8 cellular contexts compared by ENCODE assay signal in the genomic region with DNA sequence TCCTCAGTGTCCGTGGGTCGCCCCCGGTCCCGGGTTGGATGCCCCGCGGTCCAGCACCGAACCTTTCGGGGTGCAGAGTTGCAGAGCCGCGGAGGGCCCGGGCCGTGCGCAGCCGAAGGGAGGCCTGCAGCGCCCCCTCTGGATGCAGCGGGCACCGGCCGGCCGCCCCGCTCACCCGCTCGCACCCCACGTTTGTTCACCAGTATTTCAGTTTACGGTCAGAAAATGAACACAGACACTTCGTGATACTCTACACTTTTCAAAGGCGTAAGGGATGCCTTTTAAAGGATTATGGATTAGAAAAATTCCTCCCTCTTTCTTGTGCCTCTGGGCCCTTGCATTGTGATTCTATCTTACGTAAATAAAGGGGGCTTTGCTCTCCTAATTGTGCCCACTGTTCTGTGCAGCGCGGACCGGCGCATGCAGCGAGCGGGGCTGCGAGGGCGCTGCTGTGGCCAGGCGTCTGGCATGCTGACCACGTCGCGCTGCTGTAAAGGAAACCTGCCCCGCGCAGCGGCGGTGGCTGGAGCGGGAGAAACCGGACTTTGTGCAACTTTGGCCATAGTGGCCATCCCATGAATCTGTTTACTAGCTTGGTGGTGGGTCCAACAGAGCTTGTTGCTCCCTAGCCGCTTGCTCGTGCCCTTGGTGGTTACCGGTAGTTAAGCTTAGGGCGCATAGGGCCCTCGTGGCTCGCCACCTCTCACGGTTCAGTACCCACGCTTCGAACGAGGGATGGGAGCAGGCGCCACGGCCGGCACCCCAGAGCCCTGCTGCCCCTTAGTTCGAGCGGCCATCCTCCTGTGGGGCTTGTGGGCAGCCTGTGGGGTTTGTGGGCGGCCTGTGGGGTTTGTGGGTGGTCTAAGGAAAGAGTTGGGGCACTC. TPM values are rescaled to one million over a fixed set of nuclear protein-coding genes. Genes with fewer than 3 reads are reported as not detected.
DNase-seq lines count a peak whose midpoint lies in the region; ATAC-seq and TF ChIP-seq lines count a peak whose summit lies in the region.

No MANE protein-coding gene starts in this region.

- H3K4me3 ChIP-seq in coronary artery, result peak overlapping the region; percentile 73
- peak overlapping the region in 2 of 3 donors; percentile 37 to 44 for H3K4me3 ChIP-seq in right lobe of liver
- H3K4me3 ChIP-seq in effector memory CD4-positive, alpha-beta T cell (ENCODE audit: insufficient read depth, low read depth, low read length, poor library complexity, severe bottlenecking), result no peak overlapping the region

- ATAC-seq in right lobe of liver, result peak; percentile 46 to 62 (median 53)
- ATAC-seq in stimulated activated naive CD8-positive, alpha-beta T cell treated with anti-CD3 and anti-CD28 coated beads, Interleukin-15, Interleukin-2, amounts not matched to agents 100 U/mL and 50 U/mL, for 24 hours, result peak; percentile 44

- TF ChIP-seq POLR2A in right lobe of liver (IDR thresholded peaks at IDR 0.05), result no peak

- no peak overlapping the region for H3K27ac ChIP-seq in RWPE1
- H3K27ac ChIP-seq in coronary artery, result no peak overlapping the region
- H3K27ac ChIP-seq in right lobe of liver, result no peak overlapping the region
- H3K27ac ChIP-seq in effector memory CD4-positive, alpha-beta T cell (ENCODE audit: insufficient read depth, low read length, poor library complexity, severe bottlenecking), result no peak overlapping the region

- TF ChIP-seq CTCF in RWPE1 (conservative IDR thresholded peaks at IDR 0.05; ENCODE audit: low read depth) (peak; percentile 65), coronary artery (IDR thresholded peaks at IDR 0.05) (peak; percentile 34), right lobe of liver (IDR thresholded peaks at IDR 0.05) (peak in 3 of 4 donors; percentile 28 to 45 (median 37))

- DNase-seq in GM03348 (ENCODE audit: low spot score), result peak; percentile 70
- DNase-seq in RWPE1 (ENCODE audit: low spot score), result no peak
- no peak for DNase-seq in coronary artery (ENCODE audit: low spot score)
- peak; percentile 53 to 59 (median 53) for DNase-seq in right lobe of liver
- peak; percentile 61 for DNase-seq in stimulated activated naive CD8-positive, alpha-beta T cell treated with anti-CD3 and anti-CD28 coated beads, Interleukin-15, Interleukin-2, amounts not matched to agents 100 U/mL and 50 U/mL, for 24 hours
- no peak for DNase-seq in activated effector memory CD4-positive, alpha-beta T cell treated with anti-CD3 and anti-CD28 coated beads, Interleukin-2, amount 50 U/mL, for 16 hours
- DNase-seq in kidney glomerular epithelial cell (lab: John Stamatoyannopoulos, UW), result no peak
- no peak for DNase-seq in effector memory CD4-positive, alpha-beta T cell

- H3K36me3 ChIP-seq in right lobe of liver, result no peaks in the 10 kb centered on the region
- no peaks in the 10 kb centered on the region for H3K36me3 ChIP-seq in effector memory CD4-positive, alpha-beta T cell (ENCODE audit: control insufficient read depth, insufficient read depth, low read length)

- no peaks in the 10 kb centered on the region for H3K9me3 ChIP-seq in right lobe of liver
- no peaks in the 10 kb centered on the region for H3K9me3 ChIP-seq in effector memory CD4-positive, alpha-beta T cell (ENCODE audit: control insufficient read depth, low read length)

- CTCF ChIA-PET in RWPE1 (lab: Yijun Ruan, JAX), result no interaction called here

- POLR2A ChIA-PET in RWPE1 (lab: Yijun Ruan, JAX; ENCODE audit: low non-redundant PET), result no interaction called here

- no peaks in the 10 kb centered on the region for H3K27me3 ChIP-seq in right lobe of liver
- H3K27me3 ChIP-seq in effector memory CD4-positive, alpha-beta T cell (replicated peaks; ENCODE audit: control insufficient read depth, insufficient read depth, low read length, poor library complexity, severe bottlenecking), result peaks cover 6% of the 10 kb centered on the region

- WGBS in right lobe of liver (ENCODE audit: insufficient coverage, low coverage, low lambda C conversion rate, missing lambda C conversion rate), result 35% methylated on average over 13 of the region's 61 CpGs

- intact Hi-C loops in right lobe of liver (cut with DNase I), result no loop called here

- H3K4me1 ChIP-seq in right lobe of liver, result peaks cover 0 to 7% (median 0%) of the 10 kb centered on the region in 4 donors
- H3K4me1 ChIP-seq in effector memory CD4-positive, alpha-beta T cell (ENCODE audit: control insufficient read depth, insufficient read depth, low read length, poor library complexity, severe bottlenecking), result peaks cover 14% of the 10 kb centered on the region

RNA-seq across cellular contexts. Expression of gene MEST, which starts 0.8 kb away (rescaled TPM):
- total RNA-seq in right lobe of liver, result 10 to 100 TPM; 23.4 to 46.9 (median 31.2) TPM

RNA-seq across cellular contexts. Expression of gene CEP41, which starts 50.3 kb away (rescaled TPM):
- 10 to 100 TPM in 1 of 6 experiments, 1 to 10 TPM in 5; 2.6 to 11.7 (median 4.6) TPM for total RNA-seq in right lobe of liver

Comparison
In these comparisons a context has a peak if more than half of its experiments do, and no peak if none do; other contexts are left out.
1. DNase-seq: peak in GM03348 (single experiment), right lobe of liver (3 of 3) and stimulated activated naive CD8-positive, alpha-beta T cell treated with anti-CD3 and anti-CD28 coated beads, Interleukin-15, Interleukin-2, amounts not matched to agents 100 U/mL and 50 U/mL, for 24 hours (single experiment); none in RWPE1 (single experiment), coronary artery (single experiment), activated effector memory CD4-positive, alpha-beta T cell treated with anti-CD3 and anti-CD28 coated beads, Interleukin-2, amount 50 U/mL, for 16 hours (single experiment), kidney glomerular epithelial cell (single experiment) and effector memory CD4-positive, alpha-beta T cell (0 of 3).
2. Peak in every context shown above with its lines, with median percentiles within 50 percentile points of each other: CTCF ChIP-seq.